ENCODE assay signal across 8 cellular contexts in the genomic region with DNA sequence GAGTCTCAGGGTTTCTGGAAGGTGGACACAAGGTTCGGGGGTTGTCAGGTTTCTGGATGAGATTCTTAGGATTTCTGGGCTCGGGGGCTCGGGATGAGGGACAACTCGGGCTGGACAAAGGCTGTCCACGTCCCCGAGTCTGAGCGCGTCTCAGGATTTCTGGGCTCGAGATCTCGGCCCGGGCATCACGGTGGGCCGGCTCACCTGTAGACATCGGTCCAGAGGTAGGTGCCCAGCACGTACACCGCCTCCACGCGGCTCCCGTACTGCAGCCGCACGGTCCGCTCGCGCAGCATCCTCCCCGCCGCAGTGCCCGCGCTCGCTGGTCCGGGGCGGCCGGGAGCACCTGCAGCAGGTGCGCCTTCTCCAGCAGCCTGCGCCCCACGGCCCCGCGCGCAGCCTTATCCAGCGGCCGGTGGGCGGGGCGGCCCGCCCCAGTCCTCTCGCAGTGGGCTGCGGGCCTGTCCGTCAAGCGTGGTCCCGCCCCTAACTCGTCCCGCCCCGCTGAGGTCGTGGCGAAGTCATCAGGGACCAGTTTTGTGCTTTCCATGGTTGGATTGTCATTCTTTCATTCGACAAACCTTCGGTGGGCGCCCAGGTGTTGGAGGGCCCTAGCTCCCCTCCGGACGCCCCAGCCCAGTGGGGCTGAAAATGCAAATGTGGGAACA. TPM values are rescaled to one million over a fixed set of nuclear protein-coding genes. Genes with fewer than 3 reads are reported as not detected.
DNase-seq lines count a peak whose midpoint lies in the region; ATAC-seq and TF ChIP-seq lines count a peak whose summit lies in the region.

A gene (minus strand): TSS at position 376 of the 668 bp plus-strand sequence. CDS start 80 bp downstream, at position 296.

- no peaks in the 10 kb centered on the region for H3K9me3 ChIP-seq in MG63

- H3K36me3 ChIP-seq in kidney epithelial cell (ENCODE audit: control insufficient read depth, insufficient read depth, low read length) (no peaks in the 10 kb centered on the region), MG63 (no peaks in the 10 kb centered on the region)

- H3K27me3 ChIP-seq in kidney epithelial cell (ENCODE audit: control insufficient read depth, insufficient read depth, low read length) (peaks cover 16% of the 10 kb centered on the region), MG63 (no peaks in the 10 kb centered on the region)

- no peaks in the 10 kb centered on the region for H3K9me3 Mint-ChIP-seq in WTC11

- H3K27ac Mint-ChIP-seq in WTC11 = no peak within 1 kb of the TSS

- DNase-seq in SIG-M5 treated with dmso at 0.1 percent for 504 hours (lab: John Stamatoyannopoulos, UW; ENCODE audit: unreplicated experiment) (peak; percentile 56), SIG-M5 (lab: John Stamatoyannopoulos, UW) (no peak), NCI-H1092 treated with DMSO at 0.1 percent for 48 hours (lab: John Stamatoyannopoulos, UW) (peak; percentile 53), WTC11 (ENCODE audit: low spot score) (peak; percentile 83), kidney epithelial cell (ENCODE audit: low read depth) (no peak), MG63 (no peak)
- DNase-seq in central memory CD4-positive, alpha-beta T cell = peak; percentile 15
- DNase-seq in stimulated activated CD4-positive, alpha-beta T cell treated with anti-CD3 and anti-CD28 coated beads, Interleukin-15, amount 100 ng/mL, for 48 hours (ENCODE audit: low read depth in 2 of 2) = peak; percentile 33 to 56

- peak; percentile 83 for ATAC-seq in WTC11

- H3K4me3 ChIP-seq in kidney epithelial cell (ENCODE audit: low read depth, low read length) = peak within 1 kb of the TSS; percentile 41
- no peak within 1 kb of the TSS for H3K4me3 ChIP-seq in MG63

- H3K4me1 Mint-ChIP-seq in WTC11 = peaks cover 19% of the 10 kb centered on the region

- peak within 1 kb of the TSS; percentile 79 for H3K4me3 Mint-ChIP-seq in WTC11

- TF ChIP-seq CTCF in WTC11 (IDR thresholded peaks at IDR 0.05) (no peak), kidney epithelial cell (IDR thresholded peaks at IDR 0.05; ENCODE audit: insufficient read depth, low read length, poor library complexity, severe bottlenecking) (no peak)

- POLR2A ChIA-PET in WTC11 (lab: Charles Lee) = interaction anchor here (0.6 kb wide), 1 partner anchor 60 kb away, joined by 4 read pairs; no protein-coding TSS in a partner anchor

- CTCF ChIA-PET in WTC11 (lab: Charles Lee) = interaction anchor here (1.1 to 2.0 kb wide), 9 partner anchors 11 to 498 kb away, joined by 3 to 8 read pairs (median 5); no protein-coding TSS in a partner anchor

- H3K36me3 Mint-ChIP-seq in WTC11 = no peaks in the 10 kb centered on the region

- peaks cover 56% of the 10 kb centered on the region for H3K27me3 Mint-ChIP-seq in WTC11 (ENCODE audit: low read depth)

TF ChIP-seq in WTC11, 78 proteins besides CTCF, POLR2A, EP300 and RAD21:
- no peak for TF ChIP-seq PRRX2 (CRISPR knock-in tag; IDR thresholded peaks at IDR 0.05)
- no peak for TF ChIP-seq OVOL2 (CRISPR knock-in tag; IDR thresholded peaks at IDR 0.05; ENCODE audit: borderline replicate concordance)
- TF ChIP-seq SMAD3 (CRISPR knock-in tag; IDR thresholded peaks at IDR 0.05; ENCODE audit: borderline replicate concordance) = no peak
- TF ChIP-seq, protein P1, sequence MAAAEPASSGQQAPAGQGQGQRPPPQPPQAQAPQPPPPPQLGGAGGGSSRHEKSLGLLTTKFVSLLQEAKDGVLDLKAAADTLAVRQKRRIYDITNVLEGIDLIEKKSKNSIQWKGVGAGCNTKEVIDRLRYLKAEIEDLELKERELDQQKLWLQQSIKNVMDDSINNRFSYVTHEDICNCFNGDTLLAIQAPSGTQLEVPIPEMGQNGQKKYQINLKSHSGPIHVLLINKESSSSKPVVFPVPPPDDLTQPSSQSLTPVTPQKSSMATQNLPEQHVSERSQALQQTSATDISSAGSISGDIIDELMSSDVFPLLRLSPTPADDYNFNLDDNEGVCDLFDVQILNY (CRISPR knock-in tag; IDR thresholded peaks at IDR 0.05) = no peak
- TF ChIP-seq ETV6 (CRISPR knock-in tag; IDR thresholded peaks at IDR 0.05) = no peak
- no peak for TF ChIP-seq ZNF423 (CRISPR knock-in tag; IDR thresholded peaks at IDR 0.05)
- TF ChIP-seq SP1 (CRISPR knock-in tag; conservative IDR thresholded peaks at IDR 0.05) = peak; percentile 77
- TF ChIP-seq, protein P2, sequence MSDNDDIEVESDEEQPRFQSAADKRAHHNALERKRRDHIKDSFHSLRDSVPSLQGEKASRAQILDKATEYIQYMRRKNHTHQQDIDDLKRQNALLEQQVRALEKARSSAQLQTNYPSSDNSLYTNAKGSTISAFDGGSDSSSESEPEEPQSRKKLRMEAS (CRISPR knock-in tag; IDR thresholded peaks at IDR 0.05) = peak; percentile 59; the same call in 1 of the 2 replicates
- no peak for TF ChIP-seq ZNF396 (CRISPR knock-in tag; IDR thresholded peaks at IDR 0.05; ENCODE audit: borderline replicate concordance)
- TF ChIP-seq NFYB (CRISPR knock-in tag; conservative IDR thresholded peaks at IDR 0.05; ENCODE audit: low read depth) = peak; percentile 93
- no peak for TF ChIP-seq ATF1 (CRISPR knock-in tag; IDR thresholded peaks at IDR 0.05)
- TF ChIP-seq, protein P3, sequence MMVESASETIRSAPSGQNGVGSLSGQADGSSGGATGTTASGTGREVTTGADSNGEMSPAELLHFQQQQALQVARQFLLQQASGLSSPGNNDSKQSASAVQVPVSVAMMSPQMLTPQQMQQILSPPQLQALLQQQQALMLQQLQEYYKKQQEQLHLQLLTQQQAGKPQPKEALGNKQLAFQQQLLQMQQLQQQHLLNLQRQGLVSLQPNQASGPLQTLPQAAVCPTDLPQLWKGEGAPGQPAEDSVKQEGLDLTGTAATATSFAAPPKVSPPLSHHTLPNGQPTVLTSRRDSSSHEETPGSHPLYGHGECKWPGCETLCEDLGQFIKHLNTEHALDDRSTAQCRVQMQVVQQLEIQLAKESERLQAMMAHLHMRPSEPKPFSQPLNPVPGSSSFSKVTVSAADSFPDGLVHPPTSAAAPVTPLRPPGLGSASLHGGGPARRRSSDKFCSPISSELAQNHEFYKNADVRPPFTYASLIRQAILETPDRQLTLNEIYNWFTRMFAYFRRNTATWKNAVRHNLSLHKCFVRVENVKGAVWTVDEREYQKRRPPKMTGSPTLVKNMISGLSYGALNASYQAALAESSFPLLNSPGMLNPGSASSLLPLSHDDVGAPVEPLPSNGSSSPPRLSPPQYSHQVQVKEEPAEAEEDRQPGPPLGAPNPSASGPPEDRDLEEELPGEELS (CRISPR knock-in tag; IDR thresholded peaks at IDR 0.05) = no peak
- no peak for TF ChIP-seq ZNF232 (CRISPR knock-in tag; IDR thresholded peaks at IDR 0.05)

RNA-seq across cellular contexts. Expression of the gene that starts here (rescaled TPM):
- total RNA-seq in WTC11 (2021) (3.8 to 5.1 TPM (median 4.4 TPM) in 3 replicates), kidney epithelial cell (6.4 and 8.1 TPM in 2 replicates)
- 0.20 TPM in 1 of 2 replicates, not detected in the other for total RNA-seq in MG63 (2014; rRNA removed; shearing (Covaris generic); ENCODE audit: low replicate concordance)

Comparison
In these comparisons a context has a peak if more than half of its experiments do, and no peak if none do; other contexts are left out.
1. DNase-seq: peak in SIG-M5 treated with dmso at 0.1 percent for 504 hours (single experiment), NCI-H1092 treated with DMSO at 0.1 percent for 48 hours (single experiment), WTC11 (single experiment), central memory CD4-positive, alpha-beta T cell (single experiment) and stimulated activated CD4-positive, alpha-beta T cell treated with anti-CD3 and anti-CD28 coated beads, Interleukin-15, amount 100 ng/mL, for 48 hours (2 of 2); none in SIG-M5 (single experiment), kidney epithelial cell (single experiment) and MG63 (single experiment).